In genomic region chr15:89863918-89864317, GRCh38 we compare ENCODE assay signal across 2 cellular contexts.
TF ChIP-seq lines count a peak whose summit lies in the region.

No MANE protein-coding gene starts in this region.

TF ChIP-seq in HepG2, 621 proteins besides CTCF, POLR2A, EP300 and RAD21:
- TF ChIP-seq SMAD9 (CRISPR knock-in tag; IDR thresholded peaks at IDR 0.05) = no peak
- TF ChIP-seq MAFK (conservative IDR thresholded peaks at IDR 0.05 in 1 of 2, IDR thresholded peaks at IDR 0.05 in 1 of 2; ENCODE audit: low read length in 2 of 2) = peak; percentile 38 to 64; a peak in 3 of 4 replicates
- peak; percentile 48 for TF ChIP-seq MAFF (IDR thresholded peaks at IDR 0.05; ENCODE audit: low read depth, low read length)

TF ChIP-seq in SK-N-SH, 30 proteins besides CTCF, POLR2A, EP300 and RAD21:
- TF ChIP-seq RCOR1 (IDR thresholded peaks at IDR 0.05; ENCODE audit: low read length) (no peak), YY1 (IDR thresholded peaks at IDR 0.05; ENCODE audit: low read depth) (no peak), MAX (IDR thresholded peaks at IDR 0.05; ENCODE audit: low read depth) (no peak), USF2 (IDR thresholded peaks at IDR 0.05; ENCODE audit: borderline replicate concordance, low read depth, low read length) (no peak), ELF1 (IDR thresholded peaks at IDR 0.05) (no peak), NRF1 (IDR thresholded peaks at IDR 0.05; ENCODE audit: low read depth, low read length) (no peak), RXRA (IDR thresholded peaks at IDR 0.05; ENCODE audit: borderline replicate concordance, low read depth) (no peak), GATA2 (CRISPR knock-in tag; IDR thresholded peaks at IDR 0.05) (no peak), MEF2A (IDR thresholded peaks at IDR 0.05; ENCODE audit: borderline replicate concordance, low read depth) (no peak), FOSL2 (IDR thresholded peaks at IDR 0.05; ENCODE audit: borderline replicate concordance, low read depth) (no peak), JUND (IDR thresholded peaks at IDR 0.05) (no peak), SIN3A (IDR thresholded peaks at IDR 0.05; ENCODE audit: borderline replicate concordance, low read depth, low read length) (no peak), FOXJ3 (CRISPR knock-in tag; IDR thresholded peaks at IDR 0.05) (no peak)
- TF ChIP-seq, protein P1, sequence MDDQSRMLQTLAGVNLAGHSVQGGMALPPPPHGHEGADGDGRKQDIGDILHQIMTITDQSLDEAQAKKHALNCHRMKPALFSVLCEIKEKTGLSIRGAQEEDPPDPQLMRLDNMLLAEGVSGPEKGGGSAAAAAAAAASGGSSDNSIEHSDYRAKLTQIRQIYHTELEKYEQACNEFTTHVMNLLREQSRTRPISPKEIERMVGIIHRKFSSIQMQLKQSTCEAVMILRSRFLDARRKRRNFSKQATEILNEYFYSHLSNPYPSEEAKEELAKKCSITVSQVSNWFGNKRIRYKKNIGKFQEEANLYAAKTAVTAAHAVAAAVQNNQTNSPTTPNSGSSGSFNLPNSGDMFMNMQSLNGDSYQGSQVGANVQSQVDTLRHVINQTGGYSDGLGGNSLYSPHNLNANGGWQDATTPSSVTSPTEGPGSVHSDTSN (IDR thresholded peaks at IDR 0.05) = no peak
- TF ChIP-seq, protein P2, sequence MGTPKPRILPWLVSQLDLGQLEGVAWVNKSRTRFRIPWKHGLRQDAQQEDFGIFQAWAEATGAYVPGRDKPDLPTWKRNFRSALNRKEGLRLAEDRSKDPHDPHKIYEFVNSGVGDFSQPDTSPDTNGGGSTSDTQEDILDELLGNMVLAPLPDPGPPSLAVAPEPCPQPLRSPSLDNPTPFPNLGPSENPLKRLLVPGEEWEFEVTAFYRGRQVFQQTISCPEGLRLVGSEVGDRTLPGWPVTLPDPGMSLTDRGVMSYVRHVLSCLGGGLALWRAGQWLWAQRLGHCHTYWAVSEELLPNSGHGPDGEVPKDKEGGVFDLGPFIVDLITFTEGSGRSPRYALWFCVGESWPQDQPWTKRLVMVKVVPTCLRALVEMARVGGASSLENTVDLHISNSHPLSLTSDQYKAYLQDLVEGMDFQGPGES (IDR thresholded peaks at IDR 0.05; ENCODE audit: low read depth, low read length) = no peak
- TF ChIP-seq, protein P3, sequence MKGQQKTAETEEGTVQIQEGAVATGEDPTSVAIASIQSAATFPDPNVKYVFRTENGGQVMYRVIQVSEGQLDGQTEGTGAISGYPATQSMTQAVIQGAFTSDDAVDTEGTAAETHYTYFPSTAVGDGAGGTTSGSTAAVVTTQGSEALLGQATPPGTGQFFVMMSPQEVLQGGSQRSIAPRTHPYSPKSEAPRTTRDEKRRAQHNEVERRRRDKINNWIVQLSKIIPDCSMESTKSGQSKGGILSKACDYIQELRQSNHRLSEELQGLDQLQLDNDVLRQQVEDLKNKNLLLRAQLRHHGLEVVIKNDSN (IDR thresholded peaks at IDR 0.05; ENCODE audit: borderline replicate concordance, low read depth) = no peak
TF ChIP-seq in SK-N-SH: peak in this region for 0.
